ENCODE assay signal across 16 cellular contexts in genomic region chr6:157632821-157633220, GRCh38.
DNase-seq lines count a peak whose midpoint lies in the region; ATAC-seq and TF ChIP-seq lines count a peak whose summit lies in the region.
"Had no signal": no experiment of that assay in that cellular context is flagged by ENCODE, and none has a peak within 500 bp of the region (broad histone marks: within the 10 kb centered on the region; RNA-seq: fewer than 3 reads in every experiment).

No MANE protein-coding gene starts in this region.

- intact Hi-C loops in tibial artery (cut with DNase I; ENCODE audit: low total_unique reads): no loop called here

- H3K27me3 ChIP-seq in AG04450 (ENCODE audit: control insufficient read depth, insufficient read depth, low read length): peaks cover under 1% of the 10 kb centered on the region
- H3K27me3 ChIP-seq in tibial artery: no peaks in the 10 kb centered on the region
- H3K27me3 ChIP-seq: breast epithelium had no signal

- peaks cover 39% of the 10 kb centered on the region for H3K4me1 Mint-ChIP-seq in nephron progenitor cell

- no peak overlapping the region for H3K4me3 Mint-ChIP-seq in nephron progenitor cell
- H3K4me3 Mint-ChIP-seq: endodermal cell had no signal

- TF ChIP-seq CTCF in AG04450 (IDR thresholded peaks at IDR 0.05; ENCODE audit: low read depth, low read length): no peak
- TF ChIP-seq CTCF in nephron progenitor cell (IDR thresholded peaks at IDR 0.05): no peak
- no peak for TF ChIP-seq CTCF in tibial artery (IDR thresholded peaks at IDR 0.05)

- H3K4me1 ChIP-seq in tibial artery: peaks cover 0 to 9% (median 3%) of the 10 kb centered on the region in 4 donors
- H3K4me1 ChIP-seq: breast epithelium, parathyroid adenoma had no signal

- no peaks in the 10 kb centered on the region for H3K36me3 Mint-ChIP-seq in nephron progenitor cell (ENCODE audit: low read depth)

- H3K4me3 ChIP-seq in AG04450 (ENCODE audit: low read depth, low read length): no peak overlapping the region
- H3K4me3 ChIP-seq in tibial artery: no peak overlapping the region
- H3K4me3 ChIP-seq: breast epithelium had no signal

- ATAC-seq in GM19463 (IDR thresholded peaks at IDR 0.05; ENCODE audit: unreplicated experiment): no peak

- no peaks in the 10 kb centered on the region for H3K9me3 Mint-ChIP-seq in nephron progenitor cell
- H3K9me3 Mint-ChIP-seq: endodermal cell had no signal

- H3K36me3 ChIP-seq in tibial artery: peaks cover 0 to 6% (median 0%) of the 10 kb centered on the region in 3 donors
- H3K36me3 ChIP-seq: breast epithelium had no signal

- CTCF ChIA-PET in AG04450 (lab: Charles Lee): no interaction called here

- DNase-seq in AG04450 (ENCODE audit: low read depth, low spot score) (peak; percentile 55), M059J (ENCODE audit: low read depth) (peak; percentile 27), dermis blood vessel endothelial cell (peak; percentile 16), nephron progenitor cell (no peak), NCI-H2107 (lab: John Stamatoyannopoulos, UW) (no peak), HuH-7.5 (ENCODE audit: low spot score) (no peak), tibial artery (no peak)
- DNase-seq: activated gamma-delta T cell treated with Interleukin-2 at 50 U/mL for 16 hours, endodermal cell, kidney glomerular epithelial cell, NCI-H187 treated with DMSO at 0.1 percent for 48 hours, NCI-H82 had no signal

- H3K27ac ChIP-seq in AG04450 (ENCODE audit: low read depth, low read length): peak overlapping the region; percentile 31
- no peak overlapping the region for H3K27ac ChIP-seq in tibial artery
- H3K27ac ChIP-seq: breast epithelium, parathyroid adenoma, RWPE1 had no signal

- H3K27ac Mint-ChIP-seq in nephron progenitor cell: peak overlapping the region; percentile 31
- H3K27ac Mint-ChIP-seq: endodermal cell had no signal

- POLR2A ChIA-PET in AG04450 (lab: Yijun Ruan, JAX): no interaction called here

- no peaks in the 10 kb centered on the region for H3K9me3 ChIP-seq in AG04450 (ENCODE audit: control insufficient read depth, insufficient read depth, low read length)
- H3K9me3 ChIP-seq in tibial artery: no peaks in the 10 kb centered on the region
- H3K9me3 ChIP-seq: breast epithelium had no signal

- no peaks in the 10 kb centered on the region for H3K27me3 Mint-ChIP-seq in nephron progenitor cell (ENCODE audit: low read depth, poor library complexity)

Comparison
In these comparisons a context has a peak if more than half of its experiments do, and no peak if none do; other contexts are left out.
1. DNase-seq: peak in AG04450 (single experiment), M059J (single experiment) and dermis blood vessel endothelial cell (single experiment); none in nephron progenitor cell (single experiment), NCI-H2107 (single experiment), HuH-7.5 (single experiment) and tibial artery (0 of 2).